Comparison of ENCODE assay signal across 21 cellular contexts in the genomic region with DNA sequence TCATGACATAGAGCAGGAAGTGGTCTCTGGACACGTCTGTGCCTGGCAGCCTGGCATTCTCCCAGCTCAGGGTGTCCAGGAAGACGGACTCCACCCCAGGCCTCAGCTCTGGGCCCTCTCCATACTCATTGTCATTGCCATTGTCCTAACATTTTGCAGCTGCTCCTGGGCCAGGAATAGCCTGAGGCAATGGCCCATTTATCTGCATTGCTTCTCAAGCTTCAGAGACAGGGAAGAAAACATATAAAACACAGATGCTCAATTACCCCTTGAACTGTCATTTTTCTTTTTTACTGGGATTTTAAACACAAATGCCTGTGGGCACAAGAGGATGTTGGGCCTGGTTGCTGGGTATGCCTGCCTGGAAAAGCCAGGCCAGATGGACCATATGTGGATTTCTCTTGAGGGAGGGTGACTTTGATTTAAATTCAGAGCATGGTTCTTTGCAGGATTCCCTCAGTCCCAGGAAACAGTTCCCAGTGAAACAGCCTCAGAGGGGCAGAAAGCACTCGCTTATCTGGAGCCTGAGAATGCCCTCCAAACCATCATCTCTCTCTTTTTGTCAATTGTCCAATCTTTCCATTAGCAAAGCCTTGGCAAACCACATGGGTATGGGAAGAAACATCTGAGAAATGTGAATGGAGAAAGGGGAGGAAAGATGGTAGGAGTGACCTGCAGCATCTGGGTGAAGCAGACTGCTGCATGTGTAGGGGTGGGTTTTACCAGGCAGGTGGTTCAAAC. TPM values are rescaled to one million over a fixed set of nuclear protein-coding genes. Genes with fewer than 3 reads are reported as not detected.
DNase-seq lines count a peak whose midpoint lies in the region; ATAC-seq, FAIRE-seq and TF ChIP-seq lines count a peak whose summit lies in the region.
"Had no signal": no experiment of that assay in that cellular context is flagged by ENCODE, and none has a peak within 500 bp of the region (broad histone marks: within the 10 kb centered on the region; RNA-seq: fewer than 3 reads in every experiment).

No MANE protein-coding gene starts in this region.

- DNase-seq in A172 (ENCODE audit: low spot score) (peak; percentile 18), ELF-1 (ENCODE audit: low read depth, low spot score) (peak; percentile 44), NCI-H2081 (lab: John Stamatoyannopoulos, UW) (peak; percentile 84 to 92), bronchial epithelial cell (ENCODE audit: low read depth) (peak; percentile 35), lower leg skin (ENCODE audit: low spot score in 2 of 2) (no peak), hippocampal formation (lab: John Stamatoyannopoulos, UW) (no peak), SHP77 treated with DMSO at 0.1 percent for 48 hours (lab: John Stamatoyannopoulos, UW) (no peak)
- DNase-seq: activated CD4-positive, alpha-beta memory T cell treated with anti-CD3 and anti-CD28 coated beads, Interleukin-2, amount 10 ng/mL, durations not matched to agents 7 days and 5 days; activated naive CD4-positive, alpha-beta T cell treated with anti-CD3 and anti-CD28 coated beads for 36 hours; activated T-cell treated with anti-CD3 and anti-CD28 coated beads, Interleukin-2, amount 50 U/mL, for 1 hour; anterior cingulate cortex; CD4-positive, alpha-beta memory T cell; EL; hypothalamus; kidney; naive thymus-derived CD8-positive, alpha-beta T cell; NCI-H2107; stimulated activated CD4-positive, alpha-beta T cell treated with anti-CD3 and anti-CD28 coated beads, Interleukin-2, amount 100 ng/mL, for 24 hours; stomach had no signal

- intact Hi-C loops in lower leg skin (cut with DNase I; ENCODE audit: low total_unique reads) = no loop called here

- FAIRE-seq in bronchial epithelial cell (lab: Jason Lieb, UNC) = no peak
- FAIRE-seq: kidney had no signal

- WGBS in lower leg skin, 2 donors = 39 to 49% methylated on average over 3 of the region's 3 CpGs

- TF ChIP-seq POLR2A in lower leg skin (IDR thresholded peaks at IDR 0.05) = no peak

- no peak overlapping the region for H3K4me3 ChIP-seq in bronchial epithelial cell (ENCODE audit: low read depth, low read length)
- H3K4me3 ChIP-seq in lower leg skin (ENCODE audit: low read depth, poor library complexity, severe bottlenecking) = no peak overlapping the region
- H3K4me3 ChIP-seq: stomach had no signal

- TF ChIP-seq CTCF in bronchial epithelial cell (IDR thresholded peaks at IDR 0.05; ENCODE audit: insufficient read depth, low read length, severe bottlenecking) (no peak), lower leg skin (IDR thresholded peaks at IDR 0.05) (no peak)

- no peaks in the 10 kb centered on the region for H3K36me3 ChIP-seq in bronchial epithelial cell (ENCODE audit: control insufficient read depth, insufficient read depth, low read length)
- H3K36me3 ChIP-seq: stomach had no signal

- no peaks in the 10 kb centered on the region for H3K27me3 ChIP-seq in bronchial epithelial cell (ENCODE audit: control insufficient read depth, insufficient read depth, low read length)
- H3K27me3 ChIP-seq: stomach had no signal

- ATAC-seq in HG03565 (IDR thresholded peaks at IDR 0.05; ENCODE audit: unreplicated experiment) = no peak
- ATAC-seq: naive thymus-derived CD8-positive, alpha-beta T cell had no signal

RNA-seq across cellular contexts. Expression of a gene that starts 17.8 kb away (rescaled TPM):
- not detected in 2 replicates for total RNA-seq in A172 (2014; rRNA removed; shearing (Covaris generic))
- total RNA-seq in bronchial epithelial cell = not detected in 2 replicates
- under 1 TPM in 2 of 4 donors, not detected in 2; 0.16 to 0.19 TPM for total RNA-seq in lower leg skin
- total RNA-seq: activated CD4-positive, alpha-beta memory T cell treated with anti-CD3 and anti-CD28 coated beads, Interleukin-2, amount 10 ng/mL, durations not matched to agents 7 days and 5 days; activated naive CD4-positive, alpha-beta T cell treated with anti-CD3 and anti-CD28 coated beads for 36 hours; CD4-positive, alpha-beta memory T cell; naive thymus-derived CD8-positive, alpha-beta T cell; T-helper 1 cell treated with Interleukin-12 subunit alpha and Interleukin-12 subunit beta and Interleukin-4 antibody, amounts not matched to agents 30 ng/mL and 1 ng/mL, for 36 hours had no signal

Comparison
In these comparisons a context has a peak if more than half of its experiments do, and no peak if none do; other contexts are left out.
1. DNase-seq: peak in A172 (single experiment), ELF-1 (single experiment), NCI-H2081 (2 of 2) and bronchial epithelial cell (single experiment); none in lower leg skin (0 of 2), hippocampal formation (0 of 2) and SHP77 treated with DMSO at 0.1 percent for 48 hours (single experiment).